9 cellular contexts compared by ENCODE assay signal in the genomic region with DNA sequence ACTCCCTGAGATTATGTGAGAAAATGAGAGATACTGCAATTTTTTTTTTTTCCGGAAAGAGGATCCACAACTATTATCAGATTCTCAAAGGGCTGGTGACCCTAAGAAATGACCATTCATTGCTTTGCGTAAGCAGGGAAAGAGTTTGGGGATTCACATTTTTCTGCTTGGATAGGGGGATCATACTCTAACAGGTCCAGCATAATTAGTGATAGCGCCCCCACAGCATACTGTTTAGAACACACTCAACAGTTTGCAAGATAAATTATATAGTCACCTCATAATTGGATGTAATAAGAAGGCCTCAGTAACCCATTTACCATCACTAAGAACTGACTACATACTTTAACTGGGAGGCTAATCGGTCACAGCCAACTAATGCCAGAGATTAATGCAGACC. TPM values are rescaled to one million over a fixed set of nuclear protein-coding genes. Genes with fewer than 3 reads are reported as not detected.
DNase-seq lines count a peak whose midpoint lies in the region; ATAC-seq and TF ChIP-seq lines count a peak whose summit lies in the region.
"Had no signal": no experiment of that assay in that cellular context is flagged by ENCODE, and none has a peak within 500 bp of the region (broad histone marks: within the 10 kb centered on the region; RNA-seq: fewer than 3 reads in every experiment).

No MANE protein-coding gene starts in this region.

- peak overlapping the region; percentile 99 for H3K4me3 ChIP-seq in Panc1 (ENCODE audit: low read depth in 2 of 2, low read length in 2 of 2)
- peak overlapping the region; percentile 91 for H3K4me3 ChIP-seq in epithelial cell of esophagus (ENCODE audit: low read length)
- no peak overlapping the region for H3K4me3 ChIP-seq in effector memory CD4-positive, alpha-beta T cell (ENCODE audit: insufficient read depth, low read depth, low read length, poor library complexity, severe bottlenecking)

- no peaks in the 10 kb centered on the region for H3K27me3 ChIP-seq in Panc1 (ENCODE audit: control insufficient read depth, insufficient read depth, low read length)
- no peaks in the 10 kb centered on the region for H3K27me3 ChIP-seq in effector memory CD4-positive, alpha-beta T cell (replicated peaks; ENCODE audit: control insufficient read depth, insufficient read depth, low read length, poor library complexity, severe bottlenecking)

- H3K4me1 ChIP-seq in Panc1 (ENCODE audit: control insufficient read depth, insufficient read depth, low read length), result peaks cover 11% of the 10 kb centered on the region
- H3K4me1 ChIP-seq in effector memory CD4-positive, alpha-beta T cell (ENCODE audit: control insufficient read depth, insufficient read depth, low read length, poor library complexity, severe bottlenecking), result peaks cover 17% of the 10 kb centered on the region

- TF ChIP-seq CTCF in Panc1 (IDR thresholded peaks at IDR 0.05), result no peak
- peak; percentile 24 for TF ChIP-seq CTCF in epithelial cell of esophagus (IDR thresholded peaks at IDR 0.05; ENCODE audit: insufficient read depth, low read depth, low read length, missing control alignments)

- no peaks in the 10 kb centered on the region for H3K9me3 ChIP-seq in Panc1 (ENCODE audit: control insufficient read depth, insufficient read depth, low read depth, low read length)
- H3K9me3 ChIP-seq in effector memory CD4-positive, alpha-beta T cell (ENCODE audit: control insufficient read depth, low read length), result no peaks in the 10 kb centered on the region

- peak overlapping the region; percentile 93 for H3K4me3 Mint-ChIP-seq in stimulated activated memory B cell treated with anti-CD40 and anti-IgM and Interleukin-4, amounts not matched to agents 10 μg/mL and 1 μg/mL and 100 μg/mL, for 72 hours

- intact Hi-C loops in Panc1 (cut with micrococcal nuclease; ENCODE audit: unreplicated experiment), result no loop called here

- no peak overlapping the region for H3K27ac Mint-ChIP-seq in stimulated activated memory B cell treated with anti-CD40 and anti-IgM and Interleukin-4, amounts not matched to agents 10 μg/mL and 1 μg/mL and 100 μg/mL, for 72 hours

- no peaks in the 10 kb centered on the region for H3K9me3 Mint-ChIP-seq in stimulated activated memory B cell treated with anti-CD40 and anti-IgM and Interleukin-4, amounts not matched to agents 10 μg/mL and 1 μg/mL and 100 μg/mL, for 72 hours

- H3K36me3 ChIP-seq in Panc1 (ENCODE audit: control insufficient read depth, insufficient read depth, low read length), result peaks cover 42% of the 10 kb centered on the region
- H3K36me3 ChIP-seq in effector memory CD4-positive, alpha-beta T cell (ENCODE audit: control insufficient read depth, insufficient read depth, low read length), result peaks cover 41% of the 10 kb centered on the region

- DNase-seq in activated CD4-positive, alpha-beta T cell treated with anti-CD3 and anti-CD28 coated beads for 48 hours, result peak; percentile 22
- no peak for DNase-seq in activated CD4-positive, alpha-beta T cell treated with anti-CD3 and anti-CD28 coated beads, Interleukin-2, amount 50 U/mL, for 1 hour
- DNase-seq in Panc1 (ENCODE audit: low read depth, low spot score), result no peak
- peak; percentile 28 for DNase-seq in epithelial cell of esophagus (ENCODE audit: low read depth)
- DNase-seq in effector memory CD4-positive, alpha-beta T cell, result no peak
- DNase-seq in midbrain (lab: John Stamatoyannopoulos, UW), result no peak
- DNase-seq: DMS79 treated with DMSO at 0.1 percent for 48 hours had no signal

- ATAC-seq in Panc1 (no peak), HG03175 (IDR thresholded peaks at IDR 0.05; ENCODE audit: unreplicated experiment) (no peak)
- no peak for ATAC-seq in stimulated activated memory B cell treated with anti-CD40 and anti-IgM and Interleukin-4, amounts not matched to agents 10 μg/mL and 1 μg/mL and 100 μg/mL, for 72 hours

- peak overlapping the region; percentile 98 for H3K27ac ChIP-seq in Panc1 (ENCODE audit: low read length)
- no peak overlapping the region for H3K27ac ChIP-seq in effector memory CD4-positive, alpha-beta T cell (ENCODE audit: insufficient read depth, low read length, poor library complexity, severe bottlenecking)

- H3K4me1 Mint-ChIP-seq in stimulated activated memory B cell treated with anti-CD40 and anti-IgM and Interleukin-4, amounts not matched to agents 10 μg/mL and 1 μg/mL and 100 μg/mL, for 72 hours, result peaks cover 33% of the 10 kb centered on the region

- no peaks in the 10 kb centered on the region for H3K27me3 Mint-ChIP-seq in stimulated activated memory B cell treated with anti-CD40 and anti-IgM and Interleukin-4, amounts not matched to agents 10 μg/mL and 1 μg/mL and 100 μg/mL, for 72 hours

- POLR2A ChIA-PET in Panc1 (lab: Charles Lee), result no interaction called here

- in situ Hi-C loops in Panc1 (cut with HindIII; ENCODE audit: low pct_unique_long_range_greater_than_20kb, low sequenced_read_pairs), result no loop called here

- CTCF ChIA-PET in Panc1 (lab: Charles Lee), result interaction anchor here (0.6 kb wide), 1 partner anchor 37 kb away, joined by 3 read pairs; no protein-coding TSS in a partner anchor

- peaks cover 26% of the 10 kb centered on the region for H3K36me3 Mint-ChIP-seq in stimulated activated memory B cell treated with anti-CD40 and anti-IgM and Interleukin-4, amounts not matched to agents 10 μg/mL and 1 μg/mL and 100 μg/mL, for 72 hours

- no TSS peak for BruUV-seq in Panc1 (replicated peaks; lab: Mats Ljungman, UMichigan)

RNA-seq across cellular contexts. Expression of a gene that starts 1.9 kb away (rescaled TPM):
- total RNA-seq in Panc1 (2021; ENCODE audit: unreplicated experiment), result 451 TPM
- 497 TPM for polyA plus RNA-seq in Panc1 (2012; ENCODE audit: insufficient read length)

RNA-seq across cellular contexts. Expression of a gene that starts 2.1 kb away (rescaled TPM):
- 3.6 TPM for total RNA-seq in Panc1 (2021; ENCODE audit: unreplicated experiment)
- polyA plus RNA-seq in Panc1 (2012; ENCODE audit: insufficient read length), result 2.2 TPM

RNA-seq across cellular contexts. Expression of a gene that starts 32.8 kb away (rescaled TPM):
- total RNA-seq in Panc1 (2021; ENCODE audit: unreplicated experiment), result 0.28 TPM
- not detected for polyA plus RNA-seq in Panc1 (2012; ENCODE audit: insufficient read length)

RNA-seq across cellular contexts. Expression of a gene that starts 37.1 kb away (rescaled TPM):
- 0.28 TPM for total RNA-seq in Panc1 (2021; ENCODE audit: unreplicated experiment)
- polyA plus RNA-seq in Panc1 (2012; ENCODE audit: insufficient read length), result not detected

RNA-seq across cellular contexts. Expression of a gene that starts 40.8 kb away (rescaled TPM):
- 60.2 TPM for total RNA-seq in Panc1 (2021; ENCODE audit: unreplicated experiment)
- polyA plus RNA-seq in Panc1 (2012; ENCODE audit: insufficient read length), result 59.7 TPM

Comparison
In these comparisons a context has a peak if more than half of its experiments do, and no peak if none do; other contexts are left out.
1. DNase-seq: peak in activated CD4-positive, alpha-beta T cell treated with anti-CD3 and anti-CD28 coated beads for 48 hours (single experiment) and epithelial cell of esophagus (single experiment); none in activated CD4-positive, alpha-beta T cell treated with anti-CD3 and anti-CD28 coated beads, Interleukin-2, amount 50 U/mL, for 1 hour (single experiment), Panc1 (single experiment), effector memory CD4-positive, alpha-beta T cell (0 of 3) and midbrain (single experiment).